17 cellular contexts compared by ENCODE assay signal in genomic region chr4:71029504-71029903, GRCh38. TPM values are rescaled to one million over a fixed set of nuclear protein-coding genes. Genes with fewer than 3 reads are reported as not detected.
DNase-seq lines count a peak whose midpoint lies in the region; ATAC-seq and TF ChIP-seq lines count a peak whose summit lies in the region.
"Had no signal": no experiment of that assay in that cellular context is flagged by ENCODE, and none has a peak within 500 bp of the region (broad histone marks: within the 10 kb centered on the region; RNA-seq: fewer than 3 reads in every experiment).

No MANE protein-coding gene starts in this region.

- H3K4me3 ChIP-seq in H7 (ENCODE audit: insufficient read depth, low read depth, low read length), result no peak overlapping the region
- H3K4me3 ChIP-seq: SJSA1 had no signal

- H3K4me3 Mint-ChIP-seq in endothelial cell (ENCODE audit: unreplicated experiment) (no peak overlapping the region), neural crest cell (no peak overlapping the region)
- H3K4me3 Mint-ChIP-seq: B cell had no signal

- H3K27me3 Mint-ChIP-seq in endothelial cell (ENCODE audit: unreplicated experiment) (peaks cover 3% of the 10 kb centered on the region), neural crest cell (ENCODE audit: low read depth) (no peaks in the 10 kb centered on the region)
- H3K27me3 Mint-ChIP-seq: B cell had no signal

- no peaks in the 10 kb centered on the region for H3K27me3 ChIP-seq in H7 (ENCODE audit: control insufficient read depth, insufficient read depth, low read length)
- H3K27me3 ChIP-seq: SJSA1 had no signal

- TF ChIP-seq CTCF in endothelial cell (IDR thresholded peaks at IDR 0.05; ENCODE audit: unreplicated experiment) (no peak), neural crest cell (conservative IDR thresholded peaks at IDR 0.05) (no peak)

- no peaks in the 10 kb centered on the region for H3K36me3 Mint-ChIP-seq in endothelial cell (ENCODE audit: low read depth, unreplicated experiment)
- H3K36me3 Mint-ChIP-seq in neural crest cell (ENCODE audit: low read depth), result peaks cover 16% of the 10 kb centered on the region

- H3K9me3 Mint-ChIP-seq in endothelial cell (ENCODE audit: unreplicated experiment), result no peaks in the 10 kb centered on the region
- no peaks in the 10 kb centered on the region for H3K9me3 Mint-ChIP-seq in neural crest cell

- peaks cover 24% of the 10 kb centered on the region for H3K4me1 Mint-ChIP-seq in endothelial cell (ENCODE audit: unreplicated experiment)
- no peaks in the 10 kb centered on the region for H3K4me1 Mint-ChIP-seq in neural crest cell
- H3K4me1 Mint-ChIP-seq: B cell had no signal

- H3K27ac Mint-ChIP-seq in endothelial cell (ENCODE audit: unreplicated experiment) (peak overlapping the region; percentile 52), neural crest cell (ENCODE audit: unreplicated experiment) (peak overlapping the region; percentile 67)
- H3K27ac Mint-ChIP-seq: B cell had no signal

- no peak for ATAC-seq in activated CD4-positive, CD25-positive, alpha-beta regulatory T cell treated with anti-CD3 and anti-CD28 coated beads, Interleukin-2, amount 50 U/mL, for 24 hours

- no peaks in the 10 kb centered on the region; the same call in none of the 2 replicates for H3K36me3 ChIP-seq in H7 (replicated peaks; ENCODE audit: control insufficient read depth, insufficient read depth, low read length)

- DNase-seq in H7 (peak; percentile 42), M059J (ENCODE audit: low read depth) (peak; percentile 1), endothelial cell (ENCODE audit: low spot score) (no peak), neural crest cell (ENCODE audit: low read depth, low spot score) (no peak), RKO (ENCODE audit: low spot score) (no peak), midbrain (lab: John Stamatoyannopoulos, UW) (no peak)
- DNase-seq: DMS79 treated with DMSO at 0.1 percent for 48 hours, HCEC 1CT, KG1, MV-4-11, NCI-H1694 treated with DMSO at 0.1 percent for 48 hours, NCI-H2107, NCI-H2227 treated with DMSO at 0.1 percent for 48 hours, NCI-H510A treated with DMSO at 0.1 percent for 48 hours had no signal

RNA-seq across cellular contexts. Expression of gene DCK, which starts 36.1 kb away (rescaled TPM):
- total RNA-seq in H7 (2014; rRNA removed; shearing (Covaris generic)), result 26.5 and 31.7 TPM in 2 replicates
- 41.1 and 42.3 TPM in 2 replicates for total RNA-seq in M059J (2014; rRNA removed; shearing (Covaris generic))
- total RNA-seq in endothelial cell (ENCODE audit: unreplicated experiment) (17.5 TPM), neural crest cell (19.8 and 21.0 TPM in 2 replicates)

Comparison
In these comparisons a context has a peak if more than half of its experiments do, and no peak if none do; other contexts are left out.
1. DNase-seq: peak in H7 (single experiment) and M059J (single experiment); none in endothelial cell (single experiment), neural crest cell (single experiment), RKO (single experiment) and midbrain (single experiment).